In genomic region chr1:174296309-174296708, GRCh38 we compare ENCODE assay signal across 7 cellular contexts.
"Had no signal": no experiment of that assay in that cellular context is flagged by ENCODE, and none has a peak within 500 bp of the region (broad histone marks: within the 10 kb centered on the region; RNA-seq: fewer than 3 reads in every experiment).

No MANE protein-coding gene starts in this region.

- H3K36me3 ChIP-seq: HAP-1 had no signal

- DNase-seq: H7, HFFc6, KG1 had no signal

- H3K27ac ChIP-seq: HL-60 had no signal

- H3K9me3 ChIP-seq: HAP-1 had no signal

- H3K4me2 ChIP-seq: GM23338 had no signal

- H2AFZ ChIP-seq: GM23338 had no signal

- H3K4me1 ChIP-seq: HAP-1 had no signal

- H3K4me3 ChIP-seq: GM23338, HAP-1 had no signal

- ATAC-seq: HCT116 had no signal
